11 cellular contexts compared by ENCODE assay signal in the genomic region with DNA sequence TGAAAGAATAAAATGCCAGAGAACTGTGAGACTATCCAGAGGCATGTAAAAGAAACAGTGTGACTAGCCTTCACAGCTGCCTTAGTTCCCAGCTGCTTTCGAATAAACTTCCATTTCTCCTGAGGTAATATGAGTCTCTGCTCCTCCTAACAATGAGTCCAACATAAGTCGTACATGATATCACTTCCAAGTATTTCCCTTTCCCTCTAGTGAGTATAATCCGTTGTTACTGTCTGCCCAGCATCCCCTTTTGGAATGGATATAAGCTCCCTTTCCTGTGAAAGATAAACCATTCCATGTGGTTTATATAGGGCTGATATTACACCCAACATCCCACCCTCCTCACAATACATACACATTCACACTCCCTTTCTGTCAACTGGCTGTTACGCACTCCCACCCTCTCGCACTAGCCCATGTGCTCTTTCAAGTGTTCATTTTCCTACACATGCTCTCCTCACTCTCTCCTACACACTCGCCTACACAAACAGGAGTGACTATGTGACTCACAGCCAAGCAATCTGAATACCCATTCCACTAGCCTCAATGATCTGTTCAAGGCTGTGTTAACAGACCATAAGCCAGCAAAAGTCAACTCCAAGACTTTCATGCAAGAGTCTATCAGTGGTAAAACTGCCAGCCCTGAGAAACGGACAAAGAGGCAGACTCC. TPM values are rescaled to one million over a fixed set of nuclear protein-coding genes. Genes with fewer than 3 reads are reported as not detected.
DNase-seq lines count a peak whose midpoint lies in the region; ATAC-seq and TF ChIP-seq lines count a peak whose summit lies in the region.
"Had no signal": no experiment of that assay in that cellular context is flagged by ENCODE, and none has a peak within 500 bp of the region (broad histone marks: within the 10 kb centered on the region; RNA-seq: fewer than 3 reads in every experiment).

No MANE protein-coding gene starts in this region.

- ATAC-seq in WTC11: no peak
- no peak for ATAC-seq in stimulated activated memory B cell treated with anti-CD40 and anti-IgM and Interleukin-4, amounts not matched to agents 10 μg/mL and 1 μg/mL and 100 μg/mL, for 72 hours

- H3K4me1 ChIP-seq in neural progenitor cell: peaks cover 9% of the 10 kb centered on the region

- POLR2A ChIA-PET in activated CD4-positive, alpha-beta T cell treated with anti-CD3 and anti-CD28 coated beads, Interleukin-2, amount 10 ng/mL, durations not matched to agents 7 days and 5 days (lab: Charles Lee): interaction anchor here (0.6 to 0.7 kb wide), 2 partner anchors 47 to 1908 kb away, joined by 5 to 7 read pairs; no protein-coding TSS in a partner anchor
- POLR2A ChIA-PET in WTC11 (lab: Charles Lee): no interaction called here

- H3K27ac ChIP-seq in neural progenitor cell: no peak overlapping the region
- H3K27ac ChIP-seq: PC-9 had no signal

- no peaks in the 10 kb centered on the region for H3F3A ChIP-seq in neural progenitor cell (ENCODE audit: low read depth)

- TF ChIP-seq CTCF in WTC11 (IDR thresholded peaks at IDR 0.05): no peak
- TF ChIP-seq CTCF in fibroblast of villous mesenchyme (IDR thresholded peaks at IDR 0.05; ENCODE audit: insufficient read depth, low read depth, low read length): no peak
- TF ChIP-seq CTCF in neural progenitor cell (IDR thresholded peaks at IDR 0.05): no peak

- no peaks in the 10 kb centered on the region for H3K27me3 Mint-ChIP-seq in activated CD4-positive, alpha-beta T cell treated with anti-CD3 and anti-CD28 coated beads, Interleukin-2, amount 10 ng/mL, durations not matched to agents 7 days and 5 days
- H3K27me3 Mint-ChIP-seq in WTC11 (ENCODE audit: low read depth): no peaks in the 10 kb centered on the region
- peaks cover 2% of the 10 kb centered on the region for H3K27me3 Mint-ChIP-seq in neural progenitor cell (ENCODE audit: insufficient read depth, low read depth)
- H3K27me3 Mint-ChIP-seq in stimulated activated memory B cell treated with anti-CD40 and anti-IgM and Interleukin-4, amounts not matched to agents 10 μg/mL and 1 μg/mL and 100 μg/mL, for 72 hours: no peaks in the 10 kb centered on the region

- no peaks in the 10 kb centered on the region for H3K27me3 ChIP-seq in neural progenitor cell

- H3K79me2 ChIP-seq in neural progenitor cell (ENCODE audit: low read depth): peaks cover 96% of the 10 kb centered on the region

- no peak overlapping the region for H3K4me2 ChIP-seq in neural progenitor cell
- H3K4me2 ChIP-seq: PC-9 had no signal

- peak; percentile 3 for DNase-seq in activated CD4-positive, alpha-beta T cell treated with anti-CD3 and anti-CD28 coated beads for 48 hours
- DNase-seq in activated CD4-positive, alpha-beta T cell treated with anti-CD3 and anti-CD28 coated beads, Interleukin-2, amount 10 ng/mL, durations not matched to agents 7 days and 5 days: no peak
- no peak for DNase-seq in WTC11 (ENCODE audit: low spot score)
- peak; percentile 42 for DNase-seq in fibroblast of villous mesenchyme (ENCODE audit: low read depth)
- peak; percentile 30 for DNase-seq in stimulated activated CD4-positive, alpha-beta T cell treated with anti-CD3 and anti-CD28 coated beads, Interleukin-2, amount 100 ng/mL, for 4 hours (ENCODE audit: low read depth)
- no peak for DNase-seq in T-helper 9 cell
- no peak for DNase-seq in neural progenitor cell (ENCODE audit: low spot score)
- DNase-seq: cerebellar nuclear complex, NCI-H1436, PC-9 had no signal

- H3K9ac ChIP-seq in neural progenitor cell: no peak overlapping the region

- H3K36me3 ChIP-seq in neural progenitor cell: peaks cover 6% of the 10 kb centered on the region

- CTCF ChIA-PET in activated CD4-positive, alpha-beta T cell treated with anti-CD3 and anti-CD28 coated beads, Interleukin-2, amount 10 ng/mL, durations not matched to agents 7 days and 5 days (lab: Charles Lee): interaction anchor here (0.7 to 1.0 kb wide), 2 partner anchors 10 to 388 kb away, joined by 3 read pairs; no protein-coding TSS in a partner anchor
- CTCF ChIA-PET in WTC11 (lab: Charles Lee): interaction anchor here (0.6 to 1.1 kb wide), 3 partner anchors 171 to 528 kb away, joined by 3 to 5 read pairs (median 3); partner anchors contain the start of gene NPY1R

- no peak overlapping the region for H2AFZ ChIP-seq in neural progenitor cell (replicated peaks)
- H2AFZ ChIP-seq: PC-9 had no signal

- H3K9me3 ChIP-seq in neural progenitor cell (ENCODE audit: low read depth): no peaks in the 10 kb centered on the region

- no peak overlapping the region for H3K27ac Mint-ChIP-seq in activated CD4-positive, alpha-beta T cell treated with anti-CD3 and anti-CD28 coated beads, Interleukin-2, amount 10 ng/mL, durations not matched to agents 7 days and 5 days
- H3K27ac Mint-ChIP-seq in WTC11 (peak overlapping the region; percentile 80), neural progenitor cell (no peak overlapping the region)
- no peak overlapping the region for H3K27ac Mint-ChIP-seq in stimulated activated memory B cell treated with anti-CD40 and anti-IgM and Interleukin-4, amounts not matched to agents 10 μg/mL and 1 μg/mL and 100 μg/mL, for 72 hours

- H3K4me3 Mint-ChIP-seq in activated CD4-positive, alpha-beta T cell treated with anti-CD3 and anti-CD28 coated beads, Interleukin-2, amount 10 ng/mL, durations not matched to agents 7 days and 5 days: no peak overlapping the region
- H3K4me3 Mint-ChIP-seq in WTC11 (no peak overlapping the region), neural progenitor cell (no peak overlapping the region)
- no peak overlapping the region for H3K4me3 Mint-ChIP-seq in stimulated activated memory B cell treated with anti-CD40 and anti-IgM and Interleukin-4, amounts not matched to agents 10 μg/mL and 1 μg/mL and 100 μg/mL, for 72 hours

- H3K36me3 Mint-ChIP-seq in activated CD4-positive, alpha-beta T cell treated with anti-CD3 and anti-CD28 coated beads, Interleukin-2, amount 10 ng/mL, durations not matched to agents 7 days and 5 days (ENCODE audit: low read depth): peaks cover 46% of the 10 kb centered on the region
- peaks cover 32% of the 10 kb centered on the region for H3K36me3 Mint-ChIP-seq in WTC11
- H3K36me3 Mint-ChIP-seq in neural progenitor cell: peaks cover 26% of the 10 kb centered on the region
- peaks cover 41% of the 10 kb centered on the region for H3K36me3 Mint-ChIP-seq in stimulated activated memory B cell treated with anti-CD40 and anti-IgM and Interleukin-4, amounts not matched to agents 10 μg/mL and 1 μg/mL and 100 μg/mL, for 72 hours

- peaks cover 16% of the 10 kb centered on the region for H4K20me1 ChIP-seq in neural progenitor cell (ENCODE audit: low read depth)

- H3K4me1 Mint-ChIP-seq in activated CD4-positive, alpha-beta T cell treated with anti-CD3 and anti-CD28 coated beads, Interleukin-2, amount 10 ng/mL, durations not matched to agents 7 days and 5 days: peaks cover 39% of the 10 kb centered on the region
- H3K4me1 Mint-ChIP-seq in WTC11: peaks cover 36% of the 10 kb centered on the region
- peaks cover 19% of the 10 kb centered on the region for H3K4me1 Mint-ChIP-seq in neural progenitor cell
- peaks cover 42% of the 10 kb centered on the region for H3K4me1 Mint-ChIP-seq in stimulated activated memory B cell treated with anti-CD40 and anti-IgM and Interleukin-4, amounts not matched to agents 10 μg/mL and 1 μg/mL and 100 μg/mL, for 72 hours

- H3K9me3 Mint-ChIP-seq in activated CD4-positive, alpha-beta T cell treated with anti-CD3 and anti-CD28 coated beads, Interleukin-2, amount 10 ng/mL, durations not matched to agents 7 days and 5 days: no peaks in the 10 kb centered on the region
- H3K9me3 Mint-ChIP-seq in WTC11 (no peaks in the 10 kb centered on the region), neural progenitor cell (no peaks in the 10 kb centered on the region)
- H3K9me3 Mint-ChIP-seq in stimulated activated memory B cell treated with anti-CD40 and anti-IgM and Interleukin-4, amounts not matched to agents 10 μg/mL and 1 μg/mL and 100 μg/mL, for 72 hours: no peaks in the 10 kb centered on the region

- H3K4me3 ChIP-seq in fibroblast of villous mesenchyme (ENCODE audit: low read depth, low read length): no peak overlapping the region
- no peak overlapping the region for H3K4me3 ChIP-seq in neural progenitor cell
- H3K4me3 ChIP-seq: PC-9 had no signal

TF ChIP-seq in WTC11, 78 proteins besides CTCF, POLR2A, EP300 and RAD21 (continues in another document):
- TF ChIP-seq TEAD4 (CRISPR knock-in tag; IDR thresholded peaks at IDR 0.05) (no peak), MYBL2 (CRISPR knock-in tag; IDR thresholded peaks at IDR 0.05) (no peak)
- TF ChIP-seq, protein P1, sequence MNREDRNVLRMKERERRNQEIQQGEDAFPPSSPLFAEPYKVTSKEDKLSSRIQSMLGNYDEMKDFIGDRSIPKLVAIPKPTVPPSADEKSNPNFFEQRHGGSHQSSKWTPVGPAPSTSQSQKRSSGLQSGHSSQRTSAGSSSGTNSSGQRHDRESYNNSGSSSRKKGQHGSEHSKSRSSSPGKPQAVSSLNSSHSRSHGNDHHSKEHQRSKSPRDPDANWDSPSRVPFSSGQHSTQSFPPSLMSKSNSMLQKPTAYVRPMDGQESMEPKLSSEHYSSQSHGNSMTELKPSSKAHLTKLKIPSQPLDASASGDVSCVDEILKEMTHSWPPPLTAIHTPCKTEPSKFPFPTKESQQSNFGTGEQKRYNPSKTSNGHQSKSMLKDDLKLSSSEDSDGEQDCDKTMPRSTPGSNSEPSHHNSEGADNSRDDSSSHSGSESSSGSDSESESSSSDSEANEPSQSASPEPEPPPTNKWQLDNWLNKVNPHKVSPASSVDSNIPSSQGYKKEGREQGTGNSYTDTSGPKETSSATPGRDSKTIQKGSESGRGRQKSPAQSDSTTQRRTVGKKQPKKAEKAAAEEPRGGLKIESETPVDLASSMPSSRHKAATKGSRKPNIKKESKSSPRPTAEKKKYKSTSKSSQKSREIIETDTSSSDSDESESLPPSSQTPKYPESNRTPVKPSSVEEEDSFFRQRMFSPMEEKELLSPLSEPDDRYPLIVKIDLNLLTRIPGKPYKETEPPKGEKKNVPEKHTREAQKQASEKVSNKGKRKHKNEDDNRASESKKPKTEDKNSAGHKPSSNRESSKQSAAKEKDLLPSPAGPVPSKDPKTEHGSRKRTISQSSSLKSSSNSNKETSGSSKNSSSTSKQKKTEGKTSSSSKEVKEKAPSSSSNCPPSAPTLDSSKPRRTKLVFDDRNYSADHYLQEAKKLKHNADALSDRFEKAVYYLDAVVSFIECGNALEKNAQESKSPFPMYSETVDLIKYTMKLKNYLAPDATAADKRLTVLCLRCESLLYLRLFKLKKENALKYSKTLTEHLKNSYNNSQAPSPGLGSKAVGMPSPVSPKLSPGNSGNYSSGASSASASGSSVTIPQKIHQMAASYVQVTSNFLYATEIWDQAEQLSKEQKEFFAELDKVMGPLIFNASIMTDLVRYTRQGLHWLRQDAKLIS (CRISPR knock-in tag; IDR thresholded peaks at IDR 0.05; ENCODE audit: borderline replicate concordance): no peak

RNA-seq across cellular contexts. Expression of gene NAF1, which starts 5.0 kb away (rescaled TPM):
- total RNA-seq in activated CD4-positive, alpha-beta T cell treated with anti-CD3 and anti-CD28 coated beads, Interleukin-2, amount 10 ng/mL, durations not matched to agents 7 days and 5 days: 10 to 100 TPM; 15.7 to 16.0 TPM
- total RNA-seq in WTC11 (2021) (36.9 to 40.6 TPM (median 40.0 TPM) in 3 replicates), fibroblast of villous mesenchyme (9.3 and 10.4 TPM in 2 replicates), neural progenitor cell (ENCODE audit: low replicate concordance) (18.1 and 21.1 TPM in 2 replicates)

Comparison
In these comparisons a context has a peak if more than half of its experiments do, and no peak if none do; other contexts are left out.
1. DNase-seq: peak in activated CD4-positive, alpha-beta T cell treated with anti-CD3 and anti-CD28 coated beads for 48 hours (single experiment), fibroblast of villous mesenchyme (single experiment) and stimulated activated CD4-positive, alpha-beta T cell treated with anti-CD3 and anti-CD28 coated beads, Interleukin-2, amount 100 ng/mL, for 4 hours (single experiment); none in activated CD4-positive, alpha-beta T cell treated with anti-CD3 and anti-CD28 coated beads, Interleukin-2, amount 10 ng/mL, durations not matched to agents 7 days and 5 days (single experiment), WTC11 (single experiment), T-helper 9 cell (single experiment) and neural progenitor cell (single experiment).